Comparison of ENCODE assay signal across 26 cellular contexts in genomic region chr2:175786705-175787104, GRCh38.
"Had no signal": no experiment of that assay in that cellular context is flagged by ENCODE, and none has a peak within 500 bp of the region (broad histone marks: within the 10 kb centered on the region; RNA-seq: fewer than 3 reads in every experiment).

No MANE protein-coding gene starts in this region.

- DNase-seq: activated CD4-positive, alpha-beta memory T cell treated with anti-CD3 and anti-CD28 coated beads for 36 hours; activated CD4-positive, alpha-beta T cell treated with anti-CD3 and anti-CD28 coated beads, Interleukin-2, amount 10 ng/mL, durations not matched to agents 7 days and 5 days; activated CD4-positive, CD25-positive, alpha-beta regulatory T cell; activated CD8-positive, alpha-beta memory T cell treated with anti-CD3 and anti-CD28 coated beads for 24 hours; activated gamma-delta T cell treated with Interleukin-2 at 50 U/mL for 16 hours; activated naive CD4-positive, alpha-beta T cell treated with anti-CD3 and anti-CD28 coated beads, Interleukin-2, amount 10 ng/mL, durations not matched to agents 7 days and 5 days; activated naive CD8-positive, alpha-beta T cell treated with anti-CD3 and anti-CD28 coated beads for 36 hours; activated T-cell treated with anti-CD3 and anti-CD28 coated beads for 4 hours; activated T-cell treated with anti-CD3 and anti-CD28 coated beads, Interleukin-2, amount 50 U/mL, for 72 hours; brain microvascular endothelial cell; Karpas-422; MM.1S; NCI-H1436; NCI-H187 treated with DMSO at 0.1 percent for 48 hours; NCI-H2107; NCI-H2171 treated with DMSO at 0.1 percent for 48 hours; NCI-H510A treated with DMSO at 0.1 percent for 48 hours; NCI-H774; PC-3; SHP77; T-helper 17 cell; T-helper 9 cell had no signal

- H3K9me3 Mint-ChIP-seq: activated CD4-positive, alpha-beta memory T cell treated with anti-CD3 and anti-CD28 coated beads for 36 hours; activated CD4-positive, alpha-beta T cell treated with anti-CD3 and anti-CD28 coated beads, Interleukin-2, amount 10 ng/mL, durations not matched to agents 7 days and 5 days; activated naive CD4-positive, alpha-beta T cell treated with anti-CD3 and anti-CD28 coated beads, Interleukin-2, amount 10 ng/mL, durations not matched to agents 7 days and 5 days; activated naive CD8-positive, alpha-beta T cell treated with anti-CD3 and anti-CD28 coated beads for 36 hours; activated T-cell treated with anti-CD3 and anti-CD28 coated beads, Interleukin-2, amount 50 U/mL, for 72 hours; activated T-helper 2 cell treated with anti-CD3 and anti-CD28 coated beads, Interferon-gamma antibody, Interleukin-2, Interleukin-4, amounts not matched to agents 10 μg/mL and 5 μg/mL and 100 μg/mL, durations not matched to agents 14 hours and 24 hours and 36 hours had no signal

- H3K27ac Mint-ChIP-seq: activated CD4-positive, alpha-beta memory T cell treated with anti-CD3 and anti-CD28 coated beads for 36 hours; activated CD4-positive, alpha-beta T cell treated with anti-CD3 and anti-CD28 coated beads, Interleukin-2, amount 10 ng/mL, durations not matched to agents 7 days and 5 days; activated naive CD4-positive, alpha-beta T cell treated with anti-CD3 and anti-CD28 coated beads, Interleukin-2, amount 10 ng/mL, durations not matched to agents 7 days and 5 days; activated naive CD8-positive, alpha-beta T cell treated with anti-CD3 and anti-CD28 coated beads for 36 hours; activated T-cell treated with anti-CD3 and anti-CD28 coated beads, Interleukin-2, amount 50 U/mL, for 72 hours; activated T-helper 2 cell treated with anti-CD3 and anti-CD28 coated beads, Interferon-gamma antibody, Interleukin-2, Interleukin-4, amounts not matched to agents 10 μg/mL and 5 μg/mL and 100 μg/mL, durations not matched to agents 14 hours and 24 hours and 36 hours; T-helper 17 cell had no signal

- H3K36me3 Mint-ChIP-seq: activated CD4-positive, alpha-beta memory T cell treated with anti-CD3 and anti-CD28 coated beads for 36 hours; activated naive CD4-positive, alpha-beta T cell treated with anti-CD3 and anti-CD28 coated beads, Interleukin-2, amount 10 ng/mL, durations not matched to agents 7 days and 5 days; activated naive CD8-positive, alpha-beta T cell treated with anti-CD3 and anti-CD28 coated beads for 36 hours had no signal

- H3K27me3 Mint-ChIP-seq: activated CD4-positive, alpha-beta T cell treated with anti-CD3 and anti-CD28 coated beads, Interleukin-2, amount 10 ng/mL, durations not matched to agents 7 days and 5 days; activated naive CD4-positive, alpha-beta T cell treated with anti-CD3 and anti-CD28 coated beads, Interleukin-2, amount 10 ng/mL, durations not matched to agents 7 days and 5 days; T-helper 17 cell had no signal

- H3K4me3 Mint-ChIP-seq: activated CD4-positive, alpha-beta memory T cell treated with anti-CD3 and anti-CD28 coated beads for 36 hours; activated CD4-positive, alpha-beta T cell treated with anti-CD3 and anti-CD28 coated beads, Interleukin-2, amount 10 ng/mL, durations not matched to agents 7 days and 5 days; activated naive CD4-positive, alpha-beta T cell treated with anti-CD3 and anti-CD28 coated beads, Interleukin-2, amount 10 ng/mL, durations not matched to agents 7 days and 5 days; activated naive CD8-positive, alpha-beta T cell treated with anti-CD3 and anti-CD28 coated beads for 36 hours; activated T-cell treated with anti-CD3 and anti-CD28 coated beads, Interleukin-2, amount 50 U/mL, for 72 hours; T-helper 17 cell had no signal

- H3K4me3 ChIP-seq: cardiac muscle cell, K562, SJSA1 had no signal

- H3K4me1 Mint-ChIP-seq: activated CD4-positive, alpha-beta T cell treated with anti-CD3 and anti-CD28 coated beads, Interleukin-2, amount 10 ng/mL, durations not matched to agents 7 days and 5 days; activated naive CD4-positive, alpha-beta T cell treated with anti-CD3 and anti-CD28 coated beads, Interleukin-2, amount 10 ng/mL, durations not matched to agents 7 days and 5 days; activated naive CD8-positive, alpha-beta T cell treated with anti-CD3 and anti-CD28 coated beads for 36 hours; T-helper 17 cell had no signal
